In the genomic region with DNA sequence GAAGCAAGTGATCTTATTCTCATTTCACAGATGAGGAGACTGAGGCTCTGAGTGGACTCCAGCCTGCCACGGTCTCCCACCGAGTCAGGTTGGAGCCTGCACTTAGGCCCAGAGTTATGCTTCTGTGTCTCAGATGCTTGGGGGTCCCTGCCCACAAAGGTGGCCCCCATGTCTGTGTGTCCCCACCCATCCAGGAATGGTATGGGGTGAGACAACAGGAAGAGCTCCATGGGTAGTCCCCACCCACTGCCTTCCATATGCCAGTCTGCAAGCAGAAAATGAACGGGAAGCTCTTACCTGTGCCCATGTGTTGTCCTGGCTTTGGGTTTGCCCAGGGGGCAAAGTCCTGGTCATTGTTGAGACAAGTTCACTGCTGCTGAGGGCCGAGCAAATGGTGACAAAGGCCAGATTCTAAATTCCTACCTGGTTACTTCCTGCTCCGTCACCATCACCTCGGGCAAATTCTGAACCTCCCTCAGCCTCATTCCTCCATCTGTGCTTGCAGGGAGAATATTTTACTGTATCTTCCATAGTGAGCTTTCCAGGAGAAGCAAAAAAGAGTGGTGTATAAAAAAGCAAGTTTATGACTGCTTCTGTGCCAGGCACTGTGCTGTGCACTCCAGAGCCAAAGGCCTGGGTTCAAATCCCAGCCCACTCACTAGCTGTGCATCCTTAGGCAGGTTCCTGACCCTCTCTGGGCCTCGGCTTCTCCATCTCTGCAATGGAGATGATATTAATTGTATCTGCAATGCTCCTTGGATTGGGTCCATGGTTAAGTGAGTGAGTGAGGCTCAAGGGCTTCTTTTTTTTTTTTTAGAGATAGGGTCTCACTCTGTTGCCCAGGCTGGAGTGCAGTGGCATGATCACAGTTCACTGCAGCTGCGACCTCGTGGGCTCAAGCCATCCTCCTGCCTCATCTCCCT, we compare ENCODE assay signal across 11 cellular contexts. TPM values are rescaled to one million over a fixed set of nuclear protein-coding genes. Genes with fewer than 3 reads are reported as not detected.
A peak's percentile ranks its signal among the peaks of the same experiment; 100 is the strongest.
DNase-seq lines count a peak whose midpoint lies in the region; ATAC-seq, FAIRE-seq and TF ChIP-seq lines count a peak whose summit lies in the region.
"Had no signal": no experiment of that assay in that cellular context is flagged by ENCODE, and none has a peak within 500 bp of the region (broad histone marks: within the 10 kb centered on the region; RNA-seq: fewer than 3 reads in every experiment).

No MANE protein-coding gene starts in this region.

- H3K9me3 Mint-ChIP-seq in Calu3 (ENCODE audit: low read depth, unreplicated experiment), result no peaks in the 10 kb centered on the region
- H3K9me3 Mint-ChIP-seq in T-cell, result no peaks in the 10 kb centered on the region

- WGBS in pancreas, 2 donors, result 61 to 63% methylated on average over 9 of the region's 9 CpGs

- H3K27me3 Mint-ChIP-seq in Calu3 (ENCODE audit: unreplicated experiment), result no peaks in the 10 kb centered on the region
- no peaks in the 10 kb centered on the region for H3K27me3 Mint-ChIP-seq in T-cell

- intact Hi-C loops in Calu3 (cut with micrococcal nuclease; ENCODE audit: unreplicated experiment) (loop anchor here (2.0 kb wide), 1 partner anchor 42 kb away; no protein-coding TSS in a partner anchor), pancreas (cut with DNase I) (no loop called here)

- H3K27me3 ChIP-seq in pancreas, result no peaks in the 10 kb centered on the region

- peaks cover 0 to 56% (median 10%) of the 10 kb centered on the region in 3 donors for H3K4me1 ChIP-seq in pancreas

- ATAC-seq in T-cell (replicated peaks in 1 of 4) (no peak), pancreas (peak; percentile 57 to 73 (median 71)), GM19023 (IDR thresholded peaks at IDR 0.05; ENCODE audit: unreplicated experiment) (no peak)

- no peak for TF ChIP-seq CTCF in Calu3 (IDR thresholded peaks at IDR 0.05; ENCODE audit: unreplicated experiment)
- TF ChIP-seq CTCF in epithelial cell of esophagus (IDR thresholded peaks at IDR 0.05; ENCODE audit: insufficient read depth, low read depth, low read length, missing control alignments), result no peak
- no peak for TF ChIP-seq CTCF in pancreas (IDR thresholded peaks at IDR 0.05)

- H3K36me3 Mint-ChIP-seq in Calu3 (ENCODE audit: insufficient read depth, unreplicated experiment) (peaks cover 62% of the 10 kb centered on the region), T-cell (peaks cover 32% of the 10 kb centered on the region)

- no peaks in the 10 kb centered on the region for H3K9me3 ChIP-seq in pancreas

- H3K4me1 Mint-ChIP-seq in Calu3 (ENCODE audit: low read depth, unreplicated experiment), result peaks cover 90% of the 10 kb centered on the region
- H3K4me1 Mint-ChIP-seq in T-cell, result peaks cover 86 to 96% (median 89%) of the 10 kb centered on the region in 3 donors

- H3K27ac Mint-ChIP-seq in Calu3 (ENCODE audit: unreplicated experiment) (peak overlapping the region; percentile 94), T-cell (peak overlapping the region; percentile 82 to 88)

- no peaks in the 10 kb centered on the region for H3K36me3 ChIP-seq in pancreas

- H3K27ac ChIP-seq in pancreas, result peak overlapping the region; percentile 41 to 84 (median 56)

- DNase-seq in Calu3 (peak; percentile 88), T-cell (peak in 1 of 34 experiments; percentile 23), epithelial cell of esophagus (ENCODE audit: low read depth) (peak; percentile 95), pancreas (peak in 4 of 6 donors; percentile 42 to 56 (median 52)), frontal cortex (ENCODE audit: low spot score in 2 of 2) (no peak), globus pallidus (ENCODE audit: low spot score) (no peak), NCI-H2196 (lab: John Stamatoyannopoulos, UW; ENCODE audit: unreplicated experiment) (no peak)
- DNase-seq: activated CD4-positive, alpha-beta T cell treated with anti-CD3 and anti-CD28 coated beads, Interleukin-2, amount 50 U/mL, for 4 hours; DMS53; NCI-H146 had no signal

- H3K4me3 Mint-ChIP-seq in Calu3 (ENCODE audit: low read depth, unreplicated experiment) (peak overlapping the region; percentile 43), T-cell (peak overlapping the region in 1 of 3 donors; percentile 40)

- FAIRE-seq in pancreas (lab: Jason Lieb, UNC), result no peak
- FAIRE-seq in frontal cortex (lab: Jason Lieb, UNC), result no peak

- POLR2A ChIA-PET in T-cell (lab: Charles Lee), result no interaction called here

- CTCF ChIA-PET in Calu3 (lab: Charles Lee), result interaction anchor here (0.7 to 2.2 kb wide), 3 partner anchors 43 to 114 kb away, joined by 3 to 12 read pairs (median 5); no protein-coding TSS in a partner anchor
- CTCF ChIA-PET in T-cell (lab: Charles Lee), result interaction anchor here (0.5 to 1.3 kb wide), 3 partner anchors 11 to 133 kb away, joined by 3 to 5 read pairs (median 3); no protein-coding TSS in a partner anchor

- BruUV-seq in Calu3 (replicated peaks; lab: Mats Ljungman, UMichigan), result TSS peak; percentile 71

- H3K4me3 ChIP-seq in epithelial cell of esophagus (ENCODE audit: low read length), result no peak overlapping the region
- H3K4me3 ChIP-seq in pancreas, result no peak overlapping the region

RNA-seq across cellular contexts. Expression of a gene that starts 9.3 kb away (rescaled TPM):
- total RNA-seq in Calu3 (2022) (99.0 and 108 TPM in 2 replicates), T-cell (100 to 1,000 TPM; 186 to 281 (median 221) TPM), pancreas (10 to 100 TPM; 16.0 to 58.7 (median 19.7) TPM), frontal cortex (1.6 TPM)
- 10 to 100 TPM; 38.1 to 49.7 TPM for polyA plus RNA-seq in pancreas

RNA-seq across cellular contexts. Expression of a gene that starts 54.5 kb away (rescaled TPM):
- 74.9 and 83.2 TPM in 2 replicates for total RNA-seq in Calu3 (2022)
- total RNA-seq in T-cell, result 10 to 100 TPM; 53.5 to 83.2 (median 73.9) TPM
- 10 to 100 TPM; 27.6 to 37.7 (median 31.7) TPM for total RNA-seq in pancreas
- polyA plus RNA-seq in pancreas, result 10 to 100 TPM; 30.0 to 37.9 TPM
- total RNA-seq in frontal cortex, result 35.1 TPM

Comparison
In these comparisons a context has a peak if more than half of its experiments do, and no peak if none do; other contexts are left out.
1. DNase-seq: peak in Calu3 (single experiment), epithelial cell of esophagus (single experiment) and pancreas (4 of 6); none in frontal cortex (0 of 2), globus pallidus (single experiment) and NCI-H2196 (single experiment).
2. ATAC-seq: peak in pancreas (4 of 4); none in T-cell (0 of 4) and GM19023 (single experiment).